Comparison of ENCODE assay signal across 11 cellular contexts in genomic region chr1:211736351-211736915, GRCh38.
DNase-seq lines count a peak whose midpoint lies in the region; ATAC-seq and TF ChIP-seq lines count a peak whose summit lies in the region.
"Had no signal": no experiment of that assay in that cellular context is flagged by ENCODE, and none has a peak within 500 bp of the region (broad histone marks: within the 10 kb centered on the region; RNA-seq: fewer than 3 reads in every experiment).

No MANE protein-coding gene starts in this region.

- no peak overlapping the region for H2AFZ ChIP-seq in PC-9

- peaks cover 4 to 8% of the 10 kb centered on the region in 2 donors for H3K27me3 Mint-ChIP-seq in natural killer cell treated with Interleukin-12 subunit alpha and Interleukin-12 subunit beta and Interleukin-15 and Interleukin-18, amount 100 ng/mL, for 72 hours
- H3K27me3 Mint-ChIP-seq: CD4-positive, alpha-beta memory T cell had no signal

- H3K4me2 ChIP-seq in PC-9, result peak overlapping the region; percentile 72

- no peaks in the 10 kb centered on the region for H3K9me2 ChIP-seq in PC-9 (ENCODE audit: insufficient read depth)

- H3K79me2 ChIP-seq in PC-9 (ENCODE audit: low read depth), result no peaks in the 10 kb centered on the region

- BruUV-seq in PC-9 (replicated peaks; lab: Mats Ljungman, UMichigan), result no TSS peak

- peaks cover 24% of the 10 kb centered on the region for H3F3A ChIP-seq in PC-9 (ENCODE audit: insufficient read depth, low read depth)

- H3K9me3 Mint-ChIP-seq in natural killer cell treated with Interleukin-12 subunit alpha and Interleukin-12 subunit beta and Interleukin-15 and Interleukin-18, amount 100 ng/mL, for 72 hours, result no peaks in the 10 kb centered on the region

- TF ChIP-seq CTCF in PC-9 (conservative IDR thresholded peaks at IDR 0.05), result no peak
- no peak for TF ChIP-seq CTCF in ovary (IDR thresholded peaks at IDR 0.05)

- no peaks in the 10 kb centered on the region for H4K20me1 ChIP-seq in PC-9 (ENCODE audit: insufficient read depth)

- ATAC-seq in esophagus mucosa, result peak; percentile 25
- ATAC-seq in Right ventricle myocardium superior (ENCODE audit: poor library complexity), result no peak
- no peak for ATAC-seq in natural killer cell treated with Interleukin-12 subunit alpha and Interleukin-12 subunit beta and Interleukin-15 and Interleukin-18, amount 100 ng/mL, for 72 hours

- H3K4me1 ChIP-seq in PC-9 (replicated peaks; ENCODE audit: insufficient read depth), result peaks cover 45% of the 10 kb centered on the region
- peaks cover 5% of the 10 kb centered on the region for H3K4me1 ChIP-seq in ovary (ENCODE audit: insufficient read depth)

- no peak overlapping the region for H3K4me3 ChIP-seq in PC-9
- no peak overlapping the region for H3K4me3 ChIP-seq in ovary

- CTCF ChIA-PET in PC-9 (lab: Charles Lee), result interaction anchor here (0.8 kb wide), 1 partner anchor 299 kb away, joined by 3 read pairs; the partner anchor contains the start of genes DTL and INTS7

- no peak for TF ChIP-seq POLR2A in ovary (IDR thresholded peaks at IDR 0.05)

- intact Hi-C loops in PC-9 (cut with micrococcal nuclease; ENCODE audit: unreplicated experiment), result loop anchor here (5.0 to 10.0 kb wide), 3 partner anchors 162 to 858 kb away; partner anchors contain the start of genes RCOR3 and SLC30A1
- intact Hi-C loops in ovary (cut with DNase I), result no loop called here
- intact Hi-C loops in Right ventricle myocardium superior (cut with DNase I), result no loop called here

- H3K9me3 ChIP-seq in PC-9 (ENCODE audit: insufficient read depth, low read depth) (no peaks in the 10 kb centered on the region), ovary (no peaks in the 10 kb centered on the region)

- no peak overlapping the region for H3K27ac Mint-ChIP-seq in natural killer cell treated with Interleukin-12 subunit alpha and Interleukin-12 subunit beta and Interleukin-15 and Interleukin-18, amount 100 ng/mL, for 72 hours

- peaks cover 25 to 26% of the 10 kb centered on the region in 2 donors for H3K4me1 Mint-ChIP-seq in natural killer cell treated with Interleukin-12 subunit alpha and Interleukin-12 subunit beta and Interleukin-15 and Interleukin-18, amount 100 ng/mL, for 72 hours (ENCODE audit: low read depth in 2 of 2)

- no peak for TF ChIP-seq EP300 in ovary (IDR thresholded peaks at IDR 0.05)

- H3K27me3 ChIP-seq in PC-9 (ENCODE audit: insufficient read depth, low read depth), result no peaks in the 10 kb centered on the region
- no peaks in the 10 kb centered on the region for H3K27me3 ChIP-seq in ovary
- H3K27me3 ChIP-seq: brain microvascular endothelial cell had no signal

- no peaks in the 10 kb centered on the region for H3K36me3 Mint-ChIP-seq in natural killer cell treated with Interleukin-12 subunit alpha and Interleukin-12 subunit beta and Interleukin-15 and Interleukin-18, amount 100 ng/mL, for 72 hours
- H3K36me3 Mint-ChIP-seq: CD4-positive, alpha-beta memory T cell had no signal

- H3K36me3 ChIP-seq in PC-9 (ENCODE audit: low read depth) (no peaks in the 10 kb centered on the region), ovary (no peaks in the 10 kb centered on the region)
- H3K36me3 ChIP-seq: brain microvascular endothelial cell had no signal

- DNase-seq in H4 (ENCODE audit: low spot score) (peak; percentile 28), PC-9 (no peak), ovary (peak; percentile 41 to 72 (median 69)), activated gamma-delta T cell (lab: John Stamatoyannopoulos, UW) (no peak), Right ventricle myocardium superior (no peak), NOMO-1 treated with DMSO at 0.1 percent for 48 hours (lab: John Stamatoyannopoulos, UW; ENCODE audit: unreplicated experiment) (no peak)
- no peak for DNase-seq in natural killer cell treated with Interleukin-12 subunit alpha and Interleukin-12 subunit beta and Interleukin-15 and Interleukin-18, amount 100 ng/mL, for 72 hours (ENCODE audit: low spot score)
- DNase-seq: CD4-positive, alpha-beta memory T cell; SIG-M5 had no signal

- POLR2A ChIA-PET in PC-9 (lab: Charles Lee; ENCODE audit: unreplicated experiment), result interaction anchor here (0.5 kb wide), 1 partner anchor 409 kb away, joined by 6 read pairs; no protein-coding TSS in a partner anchor

- 30 to 45% (median 38%) methylated on average over 8 of the region's 8 CpGs for WGBS in ovary, 3 donors

- H3K27ac ChIP-seq in PC-9 (peak overlapping the region; percentile 72), ovary (no peak overlapping the region)
- H3K27ac ChIP-seq: brain microvascular endothelial cell had no signal

- no peak overlapping the region for H3K4me3 Mint-ChIP-seq in natural killer cell treated with Interleukin-12 subunit alpha and Interleukin-12 subunit beta and Interleukin-15 and Interleukin-18, amount 100 ng/mL, for 72 hours
- H3K4me3 Mint-ChIP-seq: CD4-positive, alpha-beta memory T cell had no signal

Comparison
In these comparisons a context has a peak if more than half of its experiments do, and no peak if none do; other contexts are left out.
1. DNase-seq: peak in H4 (single experiment) and ovary (5 of 5); none in PC-9 (0 of 2), activated gamma-delta T cell (single experiment), Right ventricle myocardium superior (single experiment), NOMO-1 treated with DMSO at 0.1 percent for 48 hours (single experiment) and natural killer cell treated with Interleukin-12 subunit alpha and Interleukin-12 subunit beta and Interleukin-15 and Interleukin-18, amount 100 ng/mL, for 72 hours (single experiment).